In genomic region chr10:11454160-11454559, GRCh38 we compare ENCODE assay signal across 17 cellular contexts.
DNase-seq lines count a peak whose midpoint lies in the region; ATAC-seq and TF ChIP-seq lines count a peak whose summit lies in the region.
"Had no signal": no experiment of that assay in that cellular context is flagged by ENCODE, and none has a peak within 500 bp of the region (broad histone marks: within the 10 kb centered on the region; RNA-seq: fewer than 3 reads in every experiment).

No MANE protein-coding gene starts in this region.

- no peak for TF ChIP-seq CTCF in H9 (conservative IDR thresholded peaks at IDR 0.05)
- no peak for TF ChIP-seq CTCF in type B pancreatic cell (conservative IDR thresholded peaks at IDR 0.05)
- no peak for TF ChIP-seq CTCF in lower lobe of right lung (IDR thresholded peaks at IDR 0.05)

- H3K9me3 ChIP-seq in H9 (ENCODE audit: control insufficient read depth, low read depth, low read length) (no peaks in the 10 kb centered on the region), lower lobe of right lung (no peaks in the 10 kb centered on the region)
- H3K9me3 ChIP-seq: SJSA1 had no signal

- no peak overlapping the region for H4K5ac ChIP-seq in H9 (ENCODE audit: insufficient read length, low read depth, low read length)

- H3K27ac ChIP-seq in H9 (ENCODE audit: insufficient read length, low read depth, low read length), result no peak overlapping the region
- H3K27ac ChIP-seq in lower lobe of right lung, result no peak overlapping the region
- H3K27ac ChIP-seq: C4-2B, GM23248, SJSA1 had no signal

- H3K4ac ChIP-seq in H9 (ENCODE audit: low read depth, low read length), result no peak overlapping the region

- no peak overlapping the region for H2AK5ac ChIP-seq in H9 (ENCODE audit: insufficient read length, low read length)

- peaks cover 2% of the 10 kb centered on the region for H4K20me1 ChIP-seq in H9 (ENCODE audit: control insufficient read depth, insufficient read depth, insufficient read length)

- no peaks in the 10 kb centered on the region for H3K23me2 ChIP-seq in H9 (ENCODE audit: insufficient read length, low read depth, low read length, poor library complexity, severe bottlenecking)

- no peak overlapping the region for H3K56ac ChIP-seq in H9 (ENCODE audit: insufficient read length, low read depth, low read length)

- no peak overlapping the region for H3K23ac ChIP-seq in H9 (ENCODE audit: insufficient read length, low read depth, low read length)

- no peak overlapping the region for H3K9ac ChIP-seq in H9 (ENCODE audit: extremely low read depth, insufficient read length, low read length)
- H3K9ac ChIP-seq: GM23248 had no signal

- no peak overlapping the region for H2BK120ac ChIP-seq in H9 (ENCODE audit: low read depth, low read length, poor library complexity, severe bottlenecking)

- H3K9me3 Mint-ChIP-seq in H9 (no peaks in the 10 kb centered on the region), memory B cell (no peaks in the 10 kb centered on the region), type B pancreatic cell (no peaks in the 10 kb centered on the region)

- H2AFZ ChIP-seq in H9 (ENCODE audit: low read length), result no peak overlapping the region
- H2AFZ ChIP-seq: GM23248 had no signal

- H3K79me1 ChIP-seq in H9 (ENCODE audit: insufficient read depth, low read depth, low read length, poor library complexity, severe bottlenecking), result no peaks in the 10 kb centered on the region

- DNase-seq in H9 (peak; percentile 12), ecto neural progenitor cell (ENCODE audit: low spot score) (peak; percentile 22), memory B cell (ENCODE audit: low spot score in 2 of 2) (peak in 1 of 2 donors; percentile 7), type B pancreatic cell (ENCODE audit: extremely low spot score, unreplicated experiment) (peak; percentile 49), lower lobe of right lung (no peak), NAMALWA (ENCODE audit: low spot score) (no peak), NCI-H2029 (lab: John Stamatoyannopoulos, UW) (no peak)
- DNase-seq: ACHN, DMS 273 treated with DMSO at 0.1 percent for 48 hours, GM23248, HCEC 1CT, Kasumi-1, NCI-H1105 treated with DMSO at 0.1 percent for 48 hours, NCI-H1694 had no signal

- no peak overlapping the region for H3K4me3 ChIP-seq in lower lobe of right lung
- H3K4me3 ChIP-seq: GM23248, SJSA1 had no signal

- H3K14ac ChIP-seq in H9 (ENCODE audit: insufficient read depth, low read length), result no peak overlapping the region

- H2BK12ac ChIP-seq in H9 (ENCODE audit: insufficient read length, low read depth, low read length), result no peak overlapping the region

- H3K79me2 ChIP-seq in H9 (ENCODE audit: insufficient read depth, low read length), result no peaks in the 10 kb centered on the region

- no peak overlapping the region for H3K18ac ChIP-seq in H9 (ENCODE audit: insufficient read length, low read depth, low read length)

- intact Hi-C loops in lower lobe of right lung (cut with DNase I), result no loop called here

- no peak overlapping the region for H3T11ph ChIP-seq in H9 (ENCODE audit: low read length)

- H3K36me3 Mint-ChIP-seq in H9 (ENCODE audit: insufficient read depth in 1 of 3, low read depth in 3 of 3) (peaks cover 4 to 12% (median 4%) of the 10 kb centered on the region in 3 experiments; a peak in 3 of 7 replicates), memory B cell (peaks cover 8% of the 10 kb centered on the region), type B pancreatic cell (peaks cover 14% of the 10 kb centered on the region)

- H3K36me3 ChIP-seq in lower lobe of right lung, result peaks cover 3% of the 10 kb centered on the region
- H3K36me3 ChIP-seq: SJSA1 had no signal

- H3K4me1 ChIP-seq in H9 (ENCODE audit: insufficient read depth, low read length), result no peaks in the 10 kb centered on the region
- H3K4me1 ChIP-seq in lower lobe of right lung, result no peaks in the 10 kb centered on the region
- H3K4me1 ChIP-seq: SJSA1 had no signal

- H3K4me3 Mint-ChIP-seq in H9, result no peak overlapping the region
- H3K4me3 Mint-ChIP-seq in memory B cell, result no peak overlapping the region
- no peak overlapping the region for H3K4me3 Mint-ChIP-seq in type B pancreatic cell

- H4K91ac ChIP-seq in H9 (ENCODE audit: insufficient read length, low read depth, low read length), result no peak overlapping the region

- H2BK15ac ChIP-seq in H9 (ENCODE audit: low read depth, low read length), result no peak overlapping the region

- H3K4me1 Mint-ChIP-seq in H9 (peaks cover 9 to 11% of the 10 kb centered on the region in 2 experiments), memory B cell (peaks cover 17% of the 10 kb centered on the region), type B pancreatic cell (ENCODE audit: unreplicated experiment) (no peaks in the 10 kb centered on the region)

- H3K27ac Mint-ChIP-seq in H9 (no peak overlapping the region), memory B cell (peak overlapping the region; percentile 11), type B pancreatic cell (no peak overlapping the region)

- H2BK20ac ChIP-seq in H9 (ENCODE audit: low read depth, low read length, poor library complexity, severe bottlenecking), result no peak overlapping the region

- H3K27me3 Mint-ChIP-seq in H9 (ENCODE audit: low read depth) (no peaks in the 10 kb centered on the region), memory B cell (no peaks in the 10 kb centered on the region), type B pancreatic cell (peaks cover 3% of the 10 kb centered on the region)

- no peak overlapping the region for H4K8ac ChIP-seq in H9 (replicated peaks; ENCODE audit: insufficient read length, low read depth, low read length)

- WGBS in H9 (ENCODE audit: extremely low coverage, insufficient read length, low lambda C conversion rate), result no CpG with 5 or more reads among the region's 4 CpGs

- no peak overlapping the region for H2BK5ac ChIP-seq in H9 (ENCODE audit: insufficient read length, low read length)

- ATAC-seq in memory B cell (ENCODE audit: low read depth), result no peak
- ATAC-seq in lower lobe of right lung, result no peak
- ATAC-seq: Panc1 had no signal

- H3K27me3 ChIP-seq in H9 (ENCODE audit: insufficient read depth, low read length) (no peaks in the 10 kb centered on the region), lower lobe of right lung (ENCODE audit: low read depth) (no peaks in the 10 kb centered on the region)
- H3K27me3 ChIP-seq: SJSA1 had no signal

- no peak overlapping the region for H3K4me2 ChIP-seq in H9 (ENCODE audit: insufficient read depth, insufficient read length, low read length)

Comparison
In these comparisons a context has a peak if more than half of its experiments do, and no peak if none do; other contexts are left out.
1. DNase-seq: peak in H9 (single experiment), ecto neural progenitor cell (single experiment) and type B pancreatic cell (single experiment); none in lower lobe of right lung (single experiment), NAMALWA (single experiment) and NCI-H2029 (single experiment).